Comparison of ENCODE assay signal across 11 cellular contexts in genomic region chr6:24859608-24860007, GRCh38.
A peak's percentile ranks its signal among the peaks of the same experiment; 100 is the strongest.
DNase-seq lines count a peak whose midpoint lies in the region; ATAC-seq and TF ChIP-seq lines count a peak whose summit lies in the region.
"Had no signal": no experiment of that assay in that cellular context is flagged by ENCODE, and none has a peak within 500 bp of the region (broad histone marks: within the 10 kb centered on the region; RNA-seq: fewer than 3 reads in every experiment).

No MANE protein-coding gene starts in this region.

- H3K4me3 ChIP-seq in thyroid gland (replicated peaks in 1 of 3), result no peak overlapping the region

- H3K9me3 Mint-ChIP-seq in activated T-cell treated with anti-CD3 and anti-CD28 coated beads, Interleukin-2, amount 50 U/mL, for 72 hours, result no peaks in the 10 kb centered on the region
- H3K9me3 Mint-ChIP-seq in activated naive CD8-positive, alpha-beta T cell (ENCODE audit: low read depth), result no peaks in the 10 kb centered on the region
- H3K9me3 Mint-ChIP-seq in stimulated activated naive CD8-positive, alpha-beta T cell treated with anti-CD3 and anti-CD28 coated beads, Interleukin-15, amount 100 ng/mL, for 72 hours, result no peaks in the 10 kb centered on the region

- no peaks in the 10 kb centered on the region for H3K36me3 ChIP-seq in thyroid gland

- no peak for TF ChIP-seq POLR2A in thyroid gland (IDR thresholded peaks at IDR 0.05)

- WGBS in thyroid gland, 2 donors, result 67 to 80% methylated on average over 4 of the region's 4 CpGs

- no peak for TF ChIP-seq CTCF in thyroid gland (IDR thresholded peaks at IDR 0.05)

- no peaks in the 10 kb centered on the region for H3K9me3 ChIP-seq in thyroid gland

- no peaks in the 10 kb centered on the region for H3K27me3 Mint-ChIP-seq in activated T-cell treated with anti-CD3 and anti-CD28 coated beads, Interleukin-2, amount 50 U/mL, for 72 hours (ENCODE audit: low read depth)
- no peaks in the 10 kb centered on the region for H3K27me3 Mint-ChIP-seq in activated naive CD8-positive, alpha-beta T cell
- H3K27me3 Mint-ChIP-seq in stimulated activated naive CD8-positive, alpha-beta T cell treated with anti-CD3 and anti-CD28 coated beads, Interleukin-15, amount 100 ng/mL, for 72 hours, result no peaks in the 10 kb centered on the region

- no peaks in the 10 kb centered on the region for H3K27me3 ChIP-seq in thyroid gland

- intact Hi-C loops in thyroid gland (cut with DNase I), result loop anchor here (5.0 to 10.0 kb wide), 2 partner anchors 135 to 213 kb away; no protein-coding TSS in a partner anchor

- H3K27ac ChIP-seq in thyroid gland, result no peak overlapping the region

- ATAC-seq in activated T-cell treated with anti-CD3 and anti-CD28 coated beads, Interleukin-2, amount 50 U/mL, for 72 hours (replicated peaks in 1 of 2), result no peak
- ATAC-seq in stimulated activated naive CD8-positive, alpha-beta T cell treated with anti-CD3 and anti-CD28 coated beads, Interleukin-15, amount 100 ng/mL, for 72 hours, result no peak
- ATAC-seq: left colon had no signal

- H3K4me1 Mint-ChIP-seq in activated T-cell treated with anti-CD3 and anti-CD28 coated beads, Interleukin-2, amount 50 U/mL, for 72 hours (ENCODE audit: low read depth), result peaks cover 92% of the 10 kb centered on the region
- H3K4me1 Mint-ChIP-seq in activated naive CD8-positive, alpha-beta T cell (ENCODE audit: low read depth), result peaks cover 89% of the 10 kb centered on the region
- peaks cover 87% of the 10 kb centered on the region for H3K4me1 Mint-ChIP-seq in stimulated activated naive CD8-positive, alpha-beta T cell treated with anti-CD3 and anti-CD28 coated beads, Interleukin-15, amount 100 ng/mL, for 72 hours

- peak overlapping the region; percentile 55 to 66 for H3K4me3 Mint-ChIP-seq in activated T-cell treated with anti-CD3 and anti-CD28 coated beads, Interleukin-2, amount 50 U/mL, for 72 hours
- peak overlapping the region; percentile 71 for H3K4me3 Mint-ChIP-seq in activated naive CD8-positive, alpha-beta T cell
- peak overlapping the region; percentile 44 to 73 for H3K4me3 Mint-ChIP-seq in stimulated activated naive CD8-positive, alpha-beta T cell treated with anti-CD3 and anti-CD28 coated beads, Interleukin-15, amount 100 ng/mL, for 72 hours

- H3K27ac Mint-ChIP-seq in activated T-cell treated with anti-CD3 and anti-CD28 coated beads, Interleukin-2, amount 50 U/mL, for 72 hours, result peak overlapping the region; percentile 74
- H3K27ac Mint-ChIP-seq in activated naive CD8-positive, alpha-beta T cell, result peak overlapping the region; percentile 93
- peak overlapping the region; percentile 43 to 95 for H3K27ac Mint-ChIP-seq in stimulated activated naive CD8-positive, alpha-beta T cell treated with anti-CD3 and anti-CD28 coated beads, Interleukin-15, amount 100 ng/mL, for 72 hours

- peaks cover 23 to 45% of the 10 kb centered on the region in 2 donors for H3K4me1 ChIP-seq in thyroid gland

- DNase-seq in activated T-cell treated with anti-CD3 and anti-CD28 coated beads, Interleukin-2, amount 50 U/mL, for 72 hours, result no peak
- no peak for DNase-seq in activated T-cell treated with anti-CD3 and anti-CD28 coated beads, Interleukin-2, amount 50 U/mL, for 1 hour
- DNase-seq in NCI-H2107 (lab: John Stamatoyannopoulos, UW) (peak; percentile 18), HuH-7.5 (ENCODE audit: low spot score) (no peak), thyroid gland (no peak), EL (no peak)
- DNase-seq in stimulated activated naive CD8-positive, alpha-beta T cell treated with anti-CD3 and anti-CD28 coated beads, Interleukin-15, amount 100 ng/mL, for 72 hours, result no peak
- DNase-seq: left colon, NCI-H1694 treated with DMSO at 0.1 percent for 48 hours, occipital lobe had no signal

- H3K36me3 Mint-ChIP-seq in activated T-cell treated with anti-CD3 and anti-CD28 coated beads, Interleukin-2, amount 50 U/mL, for 72 hours (ENCODE audit: insufficient read depth in 2 of 2), result peaks cover 4 to 36% of the 10 kb centered on the region in 2 donors
- peaks cover 17% of the 10 kb centered on the region for H3K36me3 Mint-ChIP-seq in activated naive CD8-positive, alpha-beta T cell
